Comparison of ENCODE assay signal across 12 cellular contexts in the genomic region with DNA sequence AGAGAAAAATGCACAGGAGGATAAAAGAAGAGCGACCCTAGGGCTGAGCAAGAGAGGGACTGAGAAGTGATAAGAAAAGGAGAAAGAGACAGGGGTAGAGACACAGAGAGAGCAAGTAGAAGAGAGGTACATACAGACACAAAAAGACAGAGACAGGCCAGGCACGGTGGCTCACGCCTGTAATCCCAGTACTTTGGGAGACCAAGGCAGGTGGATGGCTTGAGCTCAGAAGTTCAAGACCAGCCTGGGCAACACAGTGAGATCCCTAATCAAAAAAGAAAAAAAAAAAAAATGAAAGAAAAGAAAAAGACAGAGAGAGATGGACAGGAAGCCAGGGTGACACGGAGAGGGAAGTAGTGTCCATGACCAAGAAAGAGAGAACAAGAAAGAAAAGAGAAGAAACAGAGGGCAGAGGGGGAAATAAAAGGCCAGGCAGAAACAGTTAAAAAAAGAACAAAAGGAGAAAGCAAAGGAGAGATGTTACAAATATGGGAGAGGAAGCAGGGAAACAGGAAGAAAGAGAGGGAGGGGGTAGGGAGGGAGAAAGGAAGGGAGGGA.
"Had no signal": no experiment of that assay in that cellular context is flagged by ENCODE, and none has a peak within 500 bp of the region (broad histone marks: within the 10 kb centered on the region; RNA-seq: fewer than 3 reads in every experiment).

No MANE protein-coding gene starts in this region.

- ATAC-seq: activated naive CD8-positive, alpha-beta T cell treated with anti-CD3 and anti-CD28 coated beads, Interleukin-2, amount 50 U/mL, for 24 hours; esophagus mucosa; stimulated activated naive B cell treated with anti-CD40 and anti-IgM and Interleukin-4, amounts not matched to agents 10 μg/mL and 1 μg/mL and 100 μg/mL, for 72 hours had no signal

- H3K4me1 ChIP-seq: colonic mucosa had no signal

- H3K27ac ChIP-seq: colonic mucosa had no signal

- H3K4me1 Mint-ChIP-seq: activated CD4-positive, alpha-beta T cell treated with anti-CD3 and anti-CD28 coated beads, Interleukin-2, amount 10 ng/mL, durations not matched to agents 7 days and 5 days; activated naive CD8-positive, alpha-beta T cell treated with anti-CD3 and anti-CD28 coated beads, Interleukin-2, amount 50 U/mL, for 24 hours; stimulated activated naive B cell treated with anti-CD40 and anti-IgM and Interleukin-4, amounts not matched to agents 10 μg/mL and 1 μg/mL and 100 μg/mL, for 72 hours had no signal

- H3K27ac Mint-ChIP-seq: activated CD4-positive, alpha-beta T cell treated with anti-CD3 and anti-CD28 coated beads, Interleukin-2, amount 10 ng/mL, durations not matched to agents 7 days and 5 days; activated naive CD8-positive, alpha-beta T cell treated with anti-CD3 and anti-CD28 coated beads, Interleukin-2, amount 50 U/mL, for 24 hours; stimulated activated naive B cell treated with anti-CD40 and anti-IgM and Interleukin-4, amounts not matched to agents 10 μg/mL and 1 μg/mL and 100 μg/mL, for 72 hours; T-helper 2 cell treated with Interferon-gamma antibody and Interleukin-4, amounts not matched to agents 5 μg/mL and 100 μg/mL, for 36 hours had no signal

- H3K27me3 Mint-ChIP-seq: activated CD4-positive, alpha-beta T cell treated with anti-CD3 and anti-CD28 coated beads, Interleukin-2, amount 10 ng/mL, durations not matched to agents 7 days and 5 days; activated naive CD8-positive, alpha-beta T cell treated with anti-CD3 and anti-CD28 coated beads, Interleukin-2, amount 50 U/mL, for 24 hours; naive B cell; stimulated activated naive B cell treated with anti-CD40 and anti-IgM and Interleukin-4, amounts not matched to agents 10 μg/mL and 1 μg/mL and 100 μg/mL, for 72 hours had no signal

- H3K27me3 ChIP-seq: colonic mucosa, thyroid gland had no signal

- H3K4me3 Mint-ChIP-seq: activated CD4-positive, alpha-beta T cell treated with anti-CD3 and anti-CD28 coated beads, Interleukin-2, amount 10 ng/mL, durations not matched to agents 7 days and 5 days; activated naive CD8-positive, alpha-beta T cell treated with anti-CD3 and anti-CD28 coated beads, Interleukin-2, amount 50 U/mL, for 24 hours; naive B cell; stimulated activated naive B cell treated with anti-CD40 and anti-IgM and Interleukin-4, amounts not matched to agents 10 μg/mL and 1 μg/mL and 100 μg/mL, for 72 hours; T-helper 2 cell treated with Interferon-gamma antibody and Interleukin-4, amounts not matched to agents 5 μg/mL and 100 μg/mL, for 36 hours had no signal

- H3K4me3 ChIP-seq: colonic mucosa, thyroid gland had no signal

- H3K9me3 Mint-ChIP-seq: activated CD4-positive, alpha-beta T cell treated with anti-CD3 and anti-CD28 coated beads, Interleukin-2, amount 10 ng/mL, durations not matched to agents 7 days and 5 days; activated naive CD8-positive, alpha-beta T cell treated with anti-CD3 and anti-CD28 coated beads, Interleukin-2, amount 50 U/mL, for 24 hours; stimulated activated naive B cell treated with anti-CD40 and anti-IgM and Interleukin-4, amounts not matched to agents 10 μg/mL and 1 μg/mL and 100 μg/mL, for 72 hours; T-helper 2 cell treated with Interferon-gamma antibody and Interleukin-4, amounts not matched to agents 5 μg/mL and 100 μg/mL, for 36 hours had no signal

- H3K36me3 ChIP-seq: colonic mucosa, thyroid gland had no signal

- DNase-seq: activated CD4-positive, alpha-beta T cell treated with anti-CD3 and anti-CD28 coated beads, Interleukin-2, amount 10 ng/mL, durations not matched to agents 7 days and 5 days; activated CD4-positive, CD25-positive, alpha-beta regulatory T cell; activated CD8-positive, alpha-beta memory T cell treated with anti-CD3 and anti-CD28 coated beads, Interleukin-2, amount 50 U/mL, for 48 hours; activated naive CD4-positive, alpha-beta T cell; activated naive CD8-positive, alpha-beta T cell treated with anti-CD3 and anti-CD28 coated beads, Interleukin-2, amount 50 U/mL, for 24 hours; colonic mucosa; naive B cell; stimulated activated CD4-positive, alpha-beta T cell treated with anti-CD3 and anti-CD28 coated beads, Interleukin-2, amount 100 ng/mL, for 48 hours; stimulated activated naive B cell treated with anti-CD40 and anti-IgM and Interleukin-4, amounts not matched to agents 10 μg/mL and 1 μg/mL and 100 μg/mL, for 72 hours had no signal

- H3K9me3 ChIP-seq: colonic mucosa, thyroid gland had no signal
